In the genomic region with DNA sequence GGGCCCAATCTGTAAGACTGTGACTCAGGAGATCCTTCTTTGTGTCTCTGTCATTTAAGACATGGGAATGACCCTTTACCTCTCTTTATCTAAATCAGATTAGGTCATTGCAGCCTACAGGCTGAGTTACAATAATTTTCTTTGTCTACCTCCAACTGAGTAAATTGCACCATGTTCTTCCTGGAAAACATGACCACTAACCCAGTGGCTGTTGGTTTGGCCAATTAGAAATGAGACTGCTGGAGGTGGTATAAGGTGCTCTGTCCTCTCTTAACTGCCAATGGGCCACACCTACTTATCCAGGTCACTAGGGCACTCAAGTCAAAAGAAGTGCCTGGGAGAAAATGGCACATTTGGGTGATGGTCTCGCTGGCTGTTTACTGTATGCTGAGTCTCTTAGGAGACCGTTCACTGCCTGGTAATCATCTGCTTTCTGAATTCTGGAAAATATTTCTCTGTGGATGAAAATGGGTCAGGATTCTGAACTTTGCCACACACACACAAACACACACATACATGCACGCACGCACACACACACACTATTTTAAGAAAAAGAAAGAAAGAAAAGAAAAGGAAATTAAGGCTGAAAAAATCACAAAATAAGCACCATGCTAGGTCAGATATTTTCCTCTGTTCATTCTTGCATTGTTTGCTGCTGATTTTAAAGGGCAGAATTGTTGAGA, we compare ENCODE assay signal across 10 cellular contexts. TPM values are rescaled to one million over a fixed set of nuclear protein-coding genes. Genes with fewer than 3 reads are reported as not detected.
DNase-seq lines count a peak whose midpoint lies in the region; ATAC-seq, FAIRE-seq and TF ChIP-seq lines count a peak whose summit lies in the region.
"Had no signal": no experiment of that assay in that cellular context is flagged by ENCODE, and none has a peak within 500 bp of the region (broad histone marks: within the 10 kb centered on the region; RNA-seq: fewer than 3 reads in every experiment).

No MANE protein-coding gene starts in this region.

- no peaks in the 10 kb centered on the region for H3K27me3 ChIP-seq in skeletal muscle tissue (ENCODE audit: control insufficient read depth in 3 of 3, insufficient read depth in 3 of 3, low read length in 3 of 3)

- peak overlapping the region; percentile 70 for H3K27ac ChIP-seq in skeletal muscle tissue (ENCODE audit: low read depth, low read length)

- no peak for DNase-seq in H54 (ENCODE audit: insufficient read length, low spot score)
- peak; percentile 16 for DNase-seq in RPMI7951 (ENCODE audit: low read depth)
- DNase-seq in fibroblast of peridontal ligament (ENCODE audit: extremely low read depth): peak; percentile 41
- DNase-seq in epidermal melanocyte (ENCODE audit: insufficient read length, low spot score): no peak
- no peak for DNase-seq in cerebellum (ENCODE audit: low spot score)
- DNase-seq: activated CD4-positive, alpha-beta T cell treated with anti-CD3 and anti-CD28 coated beads for 4 hours had no signal

- H3K4me3 ChIP-seq in skeletal muscle tissue (ENCODE audit: low read length in 3 of 3): no peak overlapping the region

- FAIRE-seq in H54 (lab: Jason Lieb, UNC): peak; percentile 80

- ATAC-seq in GM19035 (IDR thresholded peaks at IDR 0.05; ENCODE audit: unreplicated experiment) (no peak), GM21528 (IDR thresholded peaks at IDR 0.05; ENCODE audit: low FRiP score, unreplicated experiment) (no peak)

- TF ChIP-seq POLR2A in H54 (IDR thresholded peaks at IDR 0.05; ENCODE audit: low read depth, low read length): no peak

- H3K9me3 ChIP-seq in skeletal muscle tissue (ENCODE audit: control insufficient read depth in 3 of 3, low read length in 3 of 3): no peaks in the 10 kb centered on the region

- H3K36me3 ChIP-seq in skeletal muscle tissue (ENCODE audit: control insufficient read depth in 3 of 3, insufficient read depth in 3 of 3, low read length in 3 of 3): no peaks in the 10 kb centered on the region

- H3K4me1 ChIP-seq in skeletal muscle tissue (ENCODE audit: control insufficient read depth in 3 of 3, insufficient read depth in 3 of 3, low read length in 3 of 3): peaks cover 9 to 17% (median 12%) of the 10 kb centered on the region in 3 donors

- no peak overlapping the region for H3K9ac ChIP-seq in skeletal muscle tissue (ENCODE audit: low read depth in 1 of 3, low read length in 3 of 3)

RNA-seq across cellular contexts. Expression of a gene that starts 16.4 kb away (rescaled TPM):
- total RNA-seq in RPMI7951 (2014; rRNA removed; shearing (Covaris generic)): 38.7 and 41.3 TPM in 2 replicates
- total RNA-seq in skeletal muscle tissue (15.1 TPM), cerebellum (39.0 TPM)

RNA-seq across cellular contexts. Expression of a gene that starts 44.8 kb away (rescaled TPM):
- not detected in 2 replicates for total RNA-seq in RPMI7951 (2014; rRNA removed; shearing (Covaris generic))
- not detected for total RNA-seq in skeletal muscle tissue
- not detected for total RNA-seq in cerebellum
- total RNA-seq: H1 had no signal

RNA-seq across cellular contexts. Expression of a gene that starts 56.1 kb away (rescaled TPM):
- total RNA-seq in RPMI7951 (2014; rRNA removed; shearing (Covaris generic)): 29.9 and 50.3 TPM in 2 replicates
- total RNA-seq in skeletal muscle tissue (314 TPM), cerebellum (13.2 TPM)

Comparison
In these comparisons a context has a peak if more than half of its experiments do, and no peak if none do; other contexts are left out.
1. DNase-seq: peak in RPMI7951 (single experiment) and fibroblast of peridontal ligament (single experiment); none in H54 (single experiment), epidermal melanocyte (single experiment) and cerebellum (single experiment).